Comparison of ENCODE assay signal across 1 cellular context in the genomic region with DNA sequence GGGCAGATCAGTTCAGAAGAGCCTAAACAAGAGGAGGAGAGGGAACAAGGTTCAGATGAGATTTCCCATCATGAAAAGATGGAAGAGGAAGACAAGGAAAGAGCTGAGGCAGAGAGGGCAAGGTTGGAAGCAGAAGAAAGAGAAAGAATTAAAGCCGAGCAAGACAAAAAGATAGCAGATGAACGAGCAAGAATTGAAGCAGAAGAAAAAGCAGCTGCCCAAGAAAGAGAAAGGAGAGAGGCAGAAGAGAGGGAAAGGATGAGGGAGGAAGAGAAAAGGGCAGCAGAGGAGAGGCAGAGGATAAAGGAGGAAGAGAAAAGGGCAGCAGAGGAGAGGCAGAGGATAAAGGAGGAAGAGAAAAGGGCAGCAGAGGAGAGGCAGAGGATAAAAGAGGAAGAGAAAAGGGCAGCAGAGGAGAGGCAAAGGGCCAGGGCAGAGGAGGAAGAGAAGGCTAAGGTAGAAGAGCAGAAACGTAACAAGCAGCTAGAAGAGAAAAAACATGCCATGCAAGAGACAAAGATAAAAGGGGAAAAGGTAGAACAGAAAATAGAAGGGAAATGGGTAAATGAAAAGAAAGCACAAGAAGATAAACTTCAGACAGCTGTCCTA.
TF ChIP-seq lines count a peak whose summit lies in the region.

No MANE protein-coding gene starts in this region.

TF ChIP-seq in GM23338, 12 proteins besides CTCF, POLR2A, EP300 and RAD21 (continued from another document):
- TF ChIP-seq, protein P1, sequence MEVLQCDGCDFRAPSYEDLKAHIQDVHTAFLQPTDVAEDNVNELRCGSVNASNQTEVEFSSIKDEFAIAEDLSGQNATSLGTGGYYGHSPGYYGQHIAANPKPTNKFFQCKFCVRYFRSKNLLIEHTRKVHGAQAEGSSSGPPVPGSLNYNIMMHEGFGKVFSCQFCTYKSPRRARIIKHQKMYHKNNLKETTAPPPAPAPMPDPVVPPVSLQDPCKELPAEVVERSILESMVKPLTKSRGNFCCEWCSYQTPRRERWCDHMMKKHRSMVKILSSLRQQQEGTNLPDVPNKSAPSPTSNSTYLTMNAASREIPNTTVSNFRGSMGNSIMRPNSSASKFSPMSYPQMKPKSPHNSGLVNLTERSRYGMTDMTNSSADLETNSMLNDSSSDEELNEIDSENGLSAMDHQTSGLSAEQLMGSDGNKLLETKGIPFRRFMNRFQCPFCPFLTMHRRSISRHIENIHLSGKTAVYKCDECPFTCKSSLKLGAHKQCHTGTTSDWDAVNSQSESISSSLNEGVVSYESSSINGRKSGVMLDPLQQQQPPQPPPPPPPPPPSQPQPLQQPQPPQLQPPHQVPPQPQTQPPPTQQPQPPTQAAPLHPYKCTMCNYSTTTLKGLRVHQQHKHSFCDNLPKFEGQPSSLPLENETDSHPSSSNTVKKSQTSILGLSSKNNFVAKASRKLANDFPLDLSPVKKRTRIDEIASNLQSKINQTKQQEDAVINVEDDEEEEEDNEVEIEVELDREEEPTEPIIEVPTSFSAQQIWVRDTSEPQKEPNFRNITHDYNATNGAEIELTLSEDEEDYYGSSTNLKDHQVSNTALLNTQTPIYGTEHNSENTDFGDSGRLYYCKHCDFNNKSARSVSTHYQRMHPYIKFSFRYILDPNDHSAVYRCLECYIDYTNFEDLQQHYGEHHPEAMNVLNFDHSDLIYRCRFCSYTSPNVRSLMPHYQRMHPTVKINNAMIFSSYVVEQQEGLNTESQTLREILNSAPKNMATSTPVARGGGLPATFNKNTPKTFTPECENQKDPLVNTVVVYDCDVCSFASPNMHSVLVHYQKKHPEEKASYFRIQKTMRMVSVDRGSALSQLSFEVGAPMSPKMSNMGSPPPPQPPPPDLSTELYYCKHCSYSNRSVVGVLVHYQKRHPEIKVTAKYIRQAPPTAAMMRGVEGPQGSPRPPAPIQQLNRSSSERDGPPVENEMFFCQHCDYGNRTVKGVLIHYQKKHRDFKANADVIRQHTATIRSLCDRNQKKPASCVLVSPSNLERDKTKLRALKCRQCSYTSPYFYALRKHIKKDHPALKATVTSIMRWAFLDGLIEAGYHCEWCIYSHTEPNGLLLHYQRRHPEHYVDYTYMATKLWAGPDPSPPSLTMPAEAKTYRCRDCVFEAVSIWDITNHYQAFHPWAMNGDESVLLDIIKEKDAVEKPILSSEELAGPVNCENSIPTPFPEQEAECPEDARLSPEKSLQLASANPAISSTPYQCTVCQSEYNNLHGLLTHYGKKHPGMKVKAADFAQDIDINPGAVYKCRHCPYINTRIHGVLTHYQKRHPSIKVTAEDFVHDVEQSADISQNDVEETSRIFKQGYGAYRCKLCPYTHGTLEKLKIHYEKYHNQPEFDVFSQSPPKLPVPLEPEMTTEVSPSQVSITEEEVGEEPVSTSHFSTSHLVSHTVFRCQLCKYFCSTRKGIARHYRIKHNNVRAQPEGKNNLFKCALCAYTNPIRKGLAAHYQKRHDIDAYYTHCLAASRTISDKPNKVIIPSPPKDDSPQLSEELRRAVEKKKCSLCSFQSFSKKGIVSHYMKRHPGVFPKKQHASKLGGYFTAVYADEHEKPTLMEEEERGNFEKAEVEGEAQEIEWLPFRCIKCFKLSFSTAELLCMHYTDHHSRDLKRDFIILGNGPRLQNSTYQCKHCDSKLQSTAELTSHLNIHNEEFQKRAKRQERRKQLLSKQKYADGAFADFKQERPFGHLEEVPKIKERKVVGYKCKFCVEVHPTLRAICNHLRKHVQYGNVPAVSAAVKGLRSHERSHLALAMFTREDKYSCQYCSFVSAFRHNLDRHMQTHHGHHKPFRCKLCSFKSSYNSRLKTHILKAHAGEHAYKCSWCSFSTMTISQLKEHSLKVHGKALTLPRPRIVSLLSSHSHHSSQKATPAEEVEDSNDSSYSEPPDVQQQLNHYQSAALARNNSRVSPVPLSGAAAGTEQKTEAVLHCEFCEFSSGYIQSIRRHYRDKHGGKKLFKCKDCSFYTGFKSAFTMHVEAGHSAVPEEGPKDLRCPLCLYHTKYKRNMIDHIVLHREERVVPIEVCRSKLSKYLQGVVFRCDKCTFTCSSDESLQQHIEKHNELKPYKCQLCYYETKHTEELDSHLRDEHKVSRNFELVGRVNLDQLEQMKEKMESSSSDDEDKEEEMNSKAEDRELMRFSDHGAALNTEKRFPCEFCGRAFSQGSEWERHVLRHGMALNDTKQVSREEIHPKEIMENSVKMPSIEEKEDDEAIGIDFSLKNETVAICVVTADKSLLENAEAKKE (CRISPR knock-in tag; IDR thresholded peaks at IDR 0.05) = no peak
- TF ChIP-seq STAT1 (IDR thresholded peaks at IDR 0.05; ENCODE audit: unreplicated experiment) (no peak), ZNF114 (CRISPR knock-in tag; IDR thresholded peaks at IDR 0.05) (no peak)
- TF ChIP-seq, protein P2, sequence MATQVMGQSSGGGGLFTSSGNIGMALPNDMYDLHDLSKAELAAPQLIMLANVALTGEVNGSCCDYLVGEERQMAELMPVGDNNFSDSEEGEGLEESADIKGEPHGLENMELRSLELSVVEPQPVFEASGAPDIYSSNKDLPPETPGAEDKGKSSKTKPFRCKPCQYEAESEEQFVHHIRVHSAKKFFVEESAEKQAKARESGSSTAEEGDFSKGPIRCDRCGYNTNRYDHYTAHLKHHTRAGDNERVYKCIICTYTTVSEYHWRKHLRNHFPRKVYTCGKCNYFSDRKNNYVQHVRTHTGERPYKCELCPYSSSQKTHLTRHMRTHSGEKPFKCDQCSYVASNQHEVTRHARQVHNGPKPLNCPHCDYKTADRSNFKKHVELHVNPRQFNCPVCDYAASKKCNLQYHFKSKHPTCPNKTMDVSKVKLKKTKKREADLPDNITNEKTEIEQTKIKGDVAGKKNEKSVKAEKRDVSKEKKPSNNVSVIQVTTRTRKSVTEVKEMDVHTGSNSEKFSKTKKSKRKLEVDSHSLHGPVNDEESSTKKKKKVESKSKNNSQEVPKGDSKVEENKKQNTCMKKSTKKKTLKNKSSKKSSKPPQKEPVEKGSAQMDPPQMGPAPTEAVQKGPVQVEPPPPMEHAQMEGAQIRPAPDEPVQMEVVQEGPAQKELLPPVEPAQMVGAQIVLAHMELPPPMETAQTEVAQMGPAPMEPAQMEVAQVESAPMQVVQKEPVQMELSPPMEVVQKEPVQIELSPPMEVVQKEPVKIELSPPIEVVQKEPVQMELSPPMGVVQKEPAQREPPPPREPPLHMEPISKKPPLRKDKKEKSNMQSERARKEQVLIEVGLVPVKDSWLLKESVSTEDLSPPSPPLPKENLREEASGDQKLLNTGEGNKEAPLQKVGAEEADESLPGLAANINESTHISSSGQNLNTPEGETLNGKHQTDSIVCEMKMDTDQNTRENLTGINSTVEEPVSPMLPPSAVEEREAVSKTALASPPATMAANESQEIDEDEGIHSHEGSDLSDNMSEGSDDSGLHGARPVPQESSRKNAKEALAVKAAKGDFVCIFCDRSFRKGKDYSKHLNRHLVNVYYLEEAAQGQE (IDR thresholded peaks at IDR 0.05; ENCODE audit: unreplicated experiment) = no peak
